Comparison of ENCODE assay signal across 33 cellular contexts in genomic region chr3:14152963-14153355, GRCh38.
"Had no signal": no experiment of that assay in that cellular context is flagged by ENCODE, and none has a peak within 500 bp of the region (broad histone marks: within the 10 kb centered on the region; RNA-seq: fewer than 3 reads in every experiment).

No MANE protein-coding gene starts in this region.

- H3K27ac Mint-ChIP-seq: activated B cell treated with CpG ODN at 0.5 μM for 24 hours; activated CD8-positive, alpha-beta T cell treated with anti-CD3 and anti-CD28 coated beads for 36 hours; activated T-cell treated with anti-CD3 and anti-CD28 coated beads, Interleukin-2, amount 50 U/mL, for 72 hours; brain; mesothelial cell of epicardium; neural progenitor cell; stimulated activated memory B cell treated with anti-CD40 and anti-IgM and Interleukin-4, amounts not matched to agents 10 μg/mL and 1 μg/mL and 100 μg/mL, for 72 hours; T-helper 2 cell treated with Interferon-gamma antibody and Interleukin-4, amounts not matched to agents 5 μg/mL and 100 μg/mL, for 36 hours; type B pancreatic cell had no signal

- H3K4me1 Mint-ChIP-seq: activated B cell treated with CpG ODN at 0.5 μM for 24 hours, immature natural killer cell, mesothelial cell of epicardium, neural progenitor cell had no signal

- H3K4me3 Mint-ChIP-seq: activated B cell treated with CpG ODN at 0.5 μM for 24 hours; activated CD8-positive, alpha-beta T cell treated with anti-CD3 and anti-CD28 coated beads for 36 hours; activated naive CD8-positive, alpha-beta T cell; activated T-cell treated with anti-CD3 and anti-CD28 coated beads, Interleukin-2, amount 50 U/mL, for 72 hours; brain; immature natural killer cell; mesothelial cell of epicardium; neural progenitor cell; stimulated activated memory B cell treated with anti-CD40 and anti-IgM and Interleukin-4, amounts not matched to agents 10 μg/mL and 1 μg/mL and 100 μg/mL, for 72 hours; stimulated activated naive CD8-positive, alpha-beta T cell treated with anti-CD3 and anti-CD28 coated beads, Interleukin-15, amount 100 ng/mL, for 72 hours; T-helper 2 cell treated with Interferon-gamma antibody and Interleukin-4, amounts not matched to agents 5 μg/mL and 100 μg/mL, for 36 hours; type B pancreatic cell had no signal

- H3K9me3 ChIP-seq: ascending aorta, heart left ventricle, uterus had no signal

- H3K27me3 Mint-ChIP-seq: activated B cell treated with CpG ODN at 0.5 μM for 24 hours; activated CD8-positive, alpha-beta T cell treated with anti-CD3 and anti-CD28 coated beads for 36 hours; activated naive CD8-positive, alpha-beta T cell; brain; naive B cell; stimulated activated memory B cell treated with anti-CD40 and anti-IgM and Interleukin-4, amounts not matched to agents 10 μg/mL and 1 μg/mL and 100 μg/mL, for 72 hours; stimulated activated naive CD8-positive, alpha-beta T cell treated with anti-CD3 and anti-CD28 coated beads, Interleukin-15, amount 100 ng/mL, for 72 hours; type B pancreatic cell had no signal

- H3K4me1 ChIP-seq: ascending aorta, neural progenitor cell, uterus had no signal

- H3K4me3 ChIP-seq: ascending aorta, heart left ventricle, neural progenitor cell, skin epidermis, uterus had no signal

- DNase-seq: activated B cell treated with CpG ODN at 0.5 μM for 24 hours; activated CD4-positive, alpha-beta T cell treated with anti-CD3 and anti-CD28 coated beads, Interleukin-2, amount 50 U/mL, for 1 hour; activated effector memory CD4-positive, alpha-beta T cell treated with Interleukin-2 at 50 U/mL for 16 hours; activated naive CD4-positive, alpha-beta T cell treated with Interleukin-2 at 50 U/mL for 16 hours; activated T-cell treated with anti-CD3 and anti-CD28 coated beads for 4 hours; activated T-cell treated with anti-CD3 and anti-CD28 coated beads, Interleukin-2, amount 50 U/mL, for 72 hours; caudate nucleus; foreskin keratinocyte; hypothalamus; immature natural killer cell; kidney; left colon; mammary epithelial cell; naive B cell; posterior cingulate gyrus; stimulated activated CD4-positive, alpha-beta T cell treated with anti-CD3 and anti-CD28 coated beads, Interleukin-12 subunit alpha, Interleukin-12 subunit beta, amount 100 ng/mL, for 4 hours; stimulated activated CD4-positive, alpha-beta T cell treated with anti-CD3 and anti-CD28 coated beads, Interleukin-4, amount 100 ng/mL, for 24 hours; stimulated activated naive CD8-positive, alpha-beta T cell treated with anti-CD3 and anti-CD28 coated beads, Interleukin-15, amount 100 ng/mL, for 72 hours; substantia nigra; uterus had no signal

- H3K9ac ChIP-seq: neural progenitor cell had no signal

- H3K27me3 ChIP-seq: ascending aorta, foreskin keratinocyte, heart left ventricle, neural progenitor cell, uterus had no signal

- H3K4me2 ChIP-seq: neural progenitor cell had no signal

- ATAC-seq: activated T-cell treated with anti-CD3 and anti-CD28 coated beads, Interleukin-2, amount 50 U/mL, for 72 hours; esophagus mucosa; foreskin keratinocyte; heart left ventricle; sciatic nerve; stimulated activated memory B cell treated with anti-CD40 and anti-IgM and Interleukin-4, amounts not matched to agents 10 μg/mL and 1 μg/mL and 100 μg/mL, for 72 hours had no signal

- H3K9me3 Mint-ChIP-seq: activated B cell treated with CpG ODN at 0.5 μM for 24 hours; activated CD8-positive, alpha-beta T cell treated with anti-CD3 and anti-CD28 coated beads for 36 hours; activated T-cell treated with anti-CD3 and anti-CD28 coated beads, Interleukin-2, amount 50 U/mL, for 72 hours; brain; immature natural killer cell; mesothelial cell of epicardium; naive B cell; neural progenitor cell; stimulated activated memory B cell treated with anti-CD40 and anti-IgM and Interleukin-4, amounts not matched to agents 10 μg/mL and 1 μg/mL and 100 μg/mL, for 72 hours; stimulated activated naive CD8-positive, alpha-beta T cell treated with anti-CD3 and anti-CD28 coated beads, Interleukin-15, amount 100 ng/mL, for 72 hours; T-helper 2 cell treated with Interferon-gamma antibody and Interleukin-4, amounts not matched to agents 5 μg/mL and 100 μg/mL, for 36 hours; type B pancreatic cell had no signal

- FAIRE-seq: kidney had no signal

- H3K36me3 ChIP-seq: neural progenitor cell, uterus had no signal

- H2AFZ ChIP-seq: neural progenitor cell had no signal

- H3K27ac ChIP-seq: ascending aorta, foreskin keratinocyte, heart left ventricle, neural progenitor cell, skin epidermis, uterus had no signal
